ENCODE assay signal across 24 cellular contexts in the genomic region with DNA sequence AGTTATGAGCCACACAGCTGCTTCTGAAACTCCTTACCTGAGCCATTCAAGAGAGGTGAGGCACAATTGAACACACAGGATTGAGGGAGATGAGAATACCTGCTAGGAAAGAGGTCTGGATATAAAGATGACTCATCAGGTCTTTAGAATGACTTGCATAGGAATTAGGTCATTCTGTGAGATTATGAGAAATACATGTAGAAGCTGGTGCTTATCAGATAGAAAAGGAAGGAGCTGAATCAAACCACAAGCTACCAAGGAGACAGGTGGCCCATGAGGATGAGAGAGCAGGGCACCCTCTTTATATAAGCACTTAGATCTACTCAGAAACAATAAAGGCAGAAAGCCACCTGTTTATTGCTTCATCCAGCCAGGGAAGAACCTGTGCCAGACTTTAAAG.
DNase-seq lines count a peak whose midpoint lies in the region; ATAC-seq, FAIRE-seq and TF ChIP-seq lines count a peak whose summit lies in the region.
"Had no signal": no experiment of that assay in that cellular context is flagged by ENCODE, and none has a peak within 500 bp of the region (broad histone marks: within the 10 kb centered on the region; RNA-seq: fewer than 3 reads in every experiment).

No MANE protein-coding gene starts in this region.

- H3K36me3 ChIP-seq in keratinocyte (ENCODE audit: control insufficient read depth in 2 of 2, extremely low read depth in 1 of 2, insufficient read depth in 2 of 2, low read length in 2 of 2) = peaks cover 0 to 6% of the 10 kb centered on the region in 2 experiments

- H3K4me3 ChIP-seq in keratinocyte (ENCODE audit: control insufficient read depth in 2 of 3, extremely low read depth in 1 of 3, insufficient read depth in 2 of 3, low read depth in 1 of 3, low read length in 3 of 3) = no peak overlapping the region
- H3K4me3 ChIP-seq: heart right ventricle, left ventricle myocardium inferior, SK-N-MC, spleen, tibial nerve had no signal

- no peaks in the 10 kb centered on the region for H3K27me3 ChIP-seq in keratinocyte (ENCODE audit: control insufficient read depth, extremely low read depth, insufficient read depth, low read length)
- H3K27me3 ChIP-seq: heart right ventricle, spleen, tibial nerve had no signal

- peak overlapping the region; percentile 51; the same call in 1 of the 2 replicates for H3K27ac Mint-ChIP-seq in WTC11
- H3K27ac Mint-ChIP-seq: activated naive CD8-positive, alpha-beta T cell treated with anti-CD3 and anti-CD28 coated beads for 36 hours; stimulated activated naive CD8-positive, alpha-beta T cell treated with anti-CD3 and anti-CD28 coated beads, Interleukin-15, amount 100 ng/mL, for 72 hours; T-helper 2 cell treated with Interferon-gamma antibody and Interleukin-4, amounts not matched to agents 5 μg/mL and 100 μg/mL, for 36 hours had no signal

- H3K4me1 Mint-ChIP-seq in WTC11 = no peaks in the 10 kb centered on the region
- H3K4me1 Mint-ChIP-seq: activated naive CD8-positive, alpha-beta T cell treated with anti-CD3 and anti-CD28 coated beads for 36 hours; stimulated activated naive CD8-positive, alpha-beta T cell treated with anti-CD3 and anti-CD28 coated beads, Interleukin-15, amount 100 ng/mL, for 72 hours had no signal

- CTCF ChIA-PET in WTC11 (lab: Charles Lee) = no interaction called here

- H2AFZ ChIP-seq in keratinocyte (ENCODE audit: control insufficient read depth, low read length) = no peak overlapping the region

- H3K9me3 ChIP-seq in keratinocyte (ENCODE audit: control insufficient read depth, low read depth, low read length) = no peaks in the 10 kb centered on the region
- H3K9me3 ChIP-seq: heart right ventricle, left ventricle myocardium inferior, spleen, tibial nerve had no signal

- no peak overlapping the region for H3K4me2 ChIP-seq in keratinocyte (ENCODE audit: control insufficient read depth, extremely low read depth, insufficient read depth, low read depth, low read length)

- no peaks in the 10 kb centered on the region for H3K9me3 Mint-ChIP-seq in WTC11
- H3K9me3 Mint-ChIP-seq: activated naive CD8-positive, alpha-beta T cell treated with anti-CD3 and anti-CD28 coated beads for 36 hours; activated T-cell treated with anti-CD3 and anti-CD28 coated beads, Interleukin-2, amount 50 U/mL, for 4 hours; stimulated activated naive CD8-positive, alpha-beta T cell treated with anti-CD3 and anti-CD28 coated beads, Interleukin-15, amount 100 ng/mL, for 72 hours; T-helper 2 cell treated with Interferon-gamma antibody and Interleukin-4, amounts not matched to agents 5 μg/mL and 100 μg/mL, for 36 hours had no signal

- H3K9me1 ChIP-seq in keratinocyte (ENCODE audit: control insufficient read depth, extremely low read depth, insufficient read depth, low read length) = no peaks in the 10 kb centered on the region

- ATAC-seq in WTC11 = no peak
- ATAC-seq: activated T-cell treated with anti-CD3 and anti-CD28 coated beads, Interleukin-2, amount 50 U/mL, for 4 hours; heart right ventricle; stimulated activated naive CD8-positive, alpha-beta T cell treated with anti-CD3 and anti-CD28 coated beads, Interleukin-15, amount 100 ng/mL, for 72 hours had no signal

- H3K79me2 ChIP-seq in keratinocyte (ENCODE audit: control insufficient read depth, insufficient read depth, low read length) = no peaks in the 10 kb centered on the region

- dilution Hi-C loops in keratinocyte (cut with MboI; ENCODE audit: extremely low pct_ligation_motif_present, low sequenced_read_pairs) = no loop called here

- POLR2A ChIA-PET in WTC11 (lab: Charles Lee) = no interaction called here

- no peak overlapping the region for H3K27ac ChIP-seq in keratinocyte (ENCODE audit: control insufficient read depth, insufficient read depth, low read length)
- H3K27ac ChIP-seq: 22Rv1, heart right ventricle, left ventricle myocardium inferior, SK-N-MC, spleen, tibial nerve had no signal

- no peak overlapping the region for H3K4me3 Mint-ChIP-seq in WTC11
- H3K4me3 Mint-ChIP-seq: activated naive CD8-positive, alpha-beta T cell treated with anti-CD3 and anti-CD28 coated beads for 36 hours; activated T-cell treated with anti-CD3 and anti-CD28 coated beads, Interleukin-2, amount 50 U/mL, for 4 hours; stimulated activated naive CD8-positive, alpha-beta T cell treated with anti-CD3 and anti-CD28 coated beads, Interleukin-15, amount 100 ng/mL, for 72 hours; T-helper 2 cell treated with Interferon-gamma antibody and Interleukin-4, amounts not matched to agents 5 μg/mL and 100 μg/mL, for 36 hours had no signal

- H3K36me3 Mint-ChIP-seq in WTC11 = peaks cover 10% of the 10 kb centered on the region

- H3K9ac ChIP-seq in keratinocyte (ENCODE audit: control insufficient read depth, extremely low read depth, insufficient read depth, low read length) = no peak overlapping the region

- FAIRE-seq in keratinocyte (lab: Jason Lieb, UNC) = no peak
- FAIRE-seq: RCC 7860 had no signal

- H4K20me1 ChIP-seq in keratinocyte (ENCODE audit: control insufficient read depth, extremely low read depth, insufficient read depth, low read length) = no peaks in the 10 kb centered on the region

- no peaks in the 10 kb centered on the region for H3K27me3 Mint-ChIP-seq in WTC11 (ENCODE audit: low read depth)
- H3K27me3 Mint-ChIP-seq: activated naive CD8-positive, alpha-beta T cell treated with anti-CD3 and anti-CD28 coated beads for 36 hours; stimulated activated naive CD8-positive, alpha-beta T cell treated with anti-CD3 and anti-CD28 coated beads, Interleukin-15, amount 100 ng/mL, for 72 hours had no signal

- no peaks in the 10 kb centered on the region for H3K4me1 ChIP-seq in keratinocyte (ENCODE audit: control insufficient read depth, extremely low read depth, insufficient read depth, low read length)
- H3K4me1 ChIP-seq: heart right ventricle, left ventricle myocardium inferior, spleen, tibial nerve had no signal

- no peak for TF ChIP-seq CTCF in WTC11 (IDR thresholded peaks at IDR 0.05)
- TF ChIP-seq CTCF in keratinocyte (optimal IDR thresholded peaks at IDR 0.05 in 1 of 3, IDR thresholded peaks at IDR 0.05 in 1 of 3, conservative IDR thresholded peaks at IDR 0.05 in 1 of 3; ENCODE audit: extremely low read depth in 1 of 3, insufficient read depth in 2 of 3, low read length in 3 of 3) = no peak

- DNase-seq in NCI-H2029 (lab: John Stamatoyannopoulos, UW) (peak; percentile 10), NCI-H2029 treated with DMSO at 0.1 percent for 48 hours (lab: John Stamatoyannopoulos, UW) (no peak), M059J (ENCODE audit: low read depth) (peak; percentile 27), WTC11 (ENCODE audit: low spot score) (no peak), keratinocyte (ENCODE audit: low read depth, low spot score) (peak; percentile 26), KG1 (lab: John Stamatoyannopoulos, UW) (no peak), SW 1271 (lab: John Stamatoyannopoulos, UW) (no peak)
- no peak for DNase-seq in activated effector memory CD4-positive, alpha-beta T cell treated with Interleukin-2 at 50 U/mL for 16 hours
- DNase-seq: activated naive CD8-positive, alpha-beta T cell treated with anti-CD3 and anti-CD28 coated beads for 36 hours; activated T-cell treated with anti-CD3 and anti-CD28 coated beads, Interleukin-2, amount 50 U/mL, for 4 hours; effector memory CD4-positive, alpha-beta T cell; HCEC 1CT; heart right ventricle; left ventricle myocardium inferior; NCI-H2227 treated with DMSO at 0.1 percent for 48 hours; retina; spleen; stimulated activated CD4-positive, alpha-beta T cell treated with anti-CD3 and anti-CD28 coated beads, Interleukin-4, amount 100 ng/mL, for 4 hours; stimulated activated naive CD8-positive, alpha-beta T cell treated with anti-CD3 and anti-CD28 coated beads, Interleukin-15, amount 100 ng/mL, for 72 hours had no signal

TF ChIP-seq in WTC11, 78 proteins besides CTCF, POLR2A, EP300 and RAD21 (continues in another document):
- TF ChIP-seq, protein P1, sequence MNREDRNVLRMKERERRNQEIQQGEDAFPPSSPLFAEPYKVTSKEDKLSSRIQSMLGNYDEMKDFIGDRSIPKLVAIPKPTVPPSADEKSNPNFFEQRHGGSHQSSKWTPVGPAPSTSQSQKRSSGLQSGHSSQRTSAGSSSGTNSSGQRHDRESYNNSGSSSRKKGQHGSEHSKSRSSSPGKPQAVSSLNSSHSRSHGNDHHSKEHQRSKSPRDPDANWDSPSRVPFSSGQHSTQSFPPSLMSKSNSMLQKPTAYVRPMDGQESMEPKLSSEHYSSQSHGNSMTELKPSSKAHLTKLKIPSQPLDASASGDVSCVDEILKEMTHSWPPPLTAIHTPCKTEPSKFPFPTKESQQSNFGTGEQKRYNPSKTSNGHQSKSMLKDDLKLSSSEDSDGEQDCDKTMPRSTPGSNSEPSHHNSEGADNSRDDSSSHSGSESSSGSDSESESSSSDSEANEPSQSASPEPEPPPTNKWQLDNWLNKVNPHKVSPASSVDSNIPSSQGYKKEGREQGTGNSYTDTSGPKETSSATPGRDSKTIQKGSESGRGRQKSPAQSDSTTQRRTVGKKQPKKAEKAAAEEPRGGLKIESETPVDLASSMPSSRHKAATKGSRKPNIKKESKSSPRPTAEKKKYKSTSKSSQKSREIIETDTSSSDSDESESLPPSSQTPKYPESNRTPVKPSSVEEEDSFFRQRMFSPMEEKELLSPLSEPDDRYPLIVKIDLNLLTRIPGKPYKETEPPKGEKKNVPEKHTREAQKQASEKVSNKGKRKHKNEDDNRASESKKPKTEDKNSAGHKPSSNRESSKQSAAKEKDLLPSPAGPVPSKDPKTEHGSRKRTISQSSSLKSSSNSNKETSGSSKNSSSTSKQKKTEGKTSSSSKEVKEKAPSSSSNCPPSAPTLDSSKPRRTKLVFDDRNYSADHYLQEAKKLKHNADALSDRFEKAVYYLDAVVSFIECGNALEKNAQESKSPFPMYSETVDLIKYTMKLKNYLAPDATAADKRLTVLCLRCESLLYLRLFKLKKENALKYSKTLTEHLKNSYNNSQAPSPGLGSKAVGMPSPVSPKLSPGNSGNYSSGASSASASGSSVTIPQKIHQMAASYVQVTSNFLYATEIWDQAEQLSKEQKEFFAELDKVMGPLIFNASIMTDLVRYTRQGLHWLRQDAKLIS (CRISPR knock-in tag; IDR thresholded peaks at IDR 0.05; ENCODE audit: borderline replicate concordance) = no peak
- TF ChIP-seq TCF7 (CRISPR knock-in tag; IDR thresholded peaks at IDR 0.05; ENCODE audit: low read depth) = no peak
- TF ChIP-seq, protein P2, sequence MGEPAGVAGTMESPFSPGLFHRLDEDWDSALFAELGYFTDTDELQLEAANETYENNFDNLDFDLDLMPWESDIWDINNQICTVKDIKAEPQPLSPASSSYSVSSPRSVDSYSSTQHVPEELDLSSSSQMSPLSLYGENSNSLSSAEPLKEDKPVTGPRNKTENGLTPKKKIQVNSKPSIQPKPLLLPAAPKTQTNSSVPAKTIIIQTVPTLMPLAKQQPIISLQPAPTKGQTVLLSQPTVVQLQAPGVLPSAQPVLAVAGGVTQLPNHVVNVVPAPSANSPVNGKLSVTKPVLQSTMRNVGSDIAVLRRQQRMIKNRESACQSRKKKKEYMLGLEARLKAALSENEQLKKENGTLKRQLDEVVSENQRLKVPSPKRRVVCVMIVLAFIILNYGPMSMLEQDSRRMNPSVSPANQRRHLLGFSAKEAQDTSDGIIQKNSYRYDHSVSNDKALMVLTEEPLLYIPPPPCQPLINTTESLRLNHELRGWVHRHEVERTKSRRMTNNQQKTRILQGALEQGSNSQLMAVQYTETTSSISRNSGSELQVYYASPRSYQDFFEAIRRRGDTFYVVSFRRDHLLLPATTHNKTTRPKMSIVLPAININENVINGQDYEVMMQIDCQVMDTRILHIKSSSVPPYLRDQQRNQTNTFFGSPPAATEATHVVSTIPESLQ (CRISPR knock-in tag; IDR thresholded peaks at IDR 0.05) = no peak

Comparison
In these comparisons a context has a peak if more than half of its experiments do, and no peak if none do; other contexts are left out.
1. DNase-seq: peak in NCI-H2029 (single experiment), M059J (single experiment) and keratinocyte (single experiment); none in NCI-H2029 treated with DMSO at 0.1 percent for 48 hours (single experiment), WTC11 (single experiment), KG1 (single experiment), SW 1271 (0 of 2) and activated effector memory CD4-positive, alpha-beta T cell treated with Interleukin-2 at 50 U/mL for 16 hours (single experiment).